In genomic region chr16:46918905-46919792, GRCh38 we compare ENCODE assay signal across 8 cellular contexts. TPM values are rescaled to one million over a fixed set of nuclear protein-coding genes. Genes with fewer than 3 reads are reported as not detected.
DNase-seq lines count a peak whose midpoint lies in the region; ATAC-seq and TF ChIP-seq lines count a peak whose summit lies in the region.

No MANE protein-coding gene starts in this region.

- peaks cover 0 to 4% of the 10 kb centered on the region in 2 donors for H3K9me3 Mint-ChIP-seq in stimulated activated naive B cell treated with anti-CD40 and anti-IgM and Interleukin-4, amounts not matched to agents 10 μg/mL and 1 μg/mL and 100 μg/mL, for 72 hours
- no peaks in the 10 kb centered on the region for H3K9me3 Mint-ChIP-seq in CD4-positive, alpha-beta T cell

- peaks cover 47 to 63% of the 10 kb centered on the region in 2 donors for H3K4me1 Mint-ChIP-seq in stimulated activated naive B cell treated with anti-CD40 and anti-IgM and Interleukin-4, amounts not matched to agents 10 μg/mL and 1 μg/mL and 100 μg/mL, for 72 hours
- no peaks in the 10 kb centered on the region for H3K4me1 Mint-ChIP-seq in CD4-positive, alpha-beta T cell (ENCODE audit: low read depth)

- DNase-seq in stimulated activated CD4-positive, alpha-beta T cell treated with anti-CD3 and anti-CD28 coated beads, Interleukin-4, amount 100 ng/mL, for 24 hours = peak; percentile 7
- DNase-seq in stimulated activated CD4-positive, alpha-beta T cell treated with anti-CD3 and anti-CD28 coated beads, Interleukin-2, amount 100 ng/mL, for 24 hours = no peak
- peak; percentile 66 to 75 for DNase-seq in SHP77 (lab: John Stamatoyannopoulos, UW)
- peak; percentile 51 for DNase-seq in stimulated activated naive B cell treated with anti-CD40 and anti-IgM and Interleukin-4, amounts not matched to agents 10 μg/mL and 1 μg/mL and 100 μg/mL, for 72 hours
- DNase-seq in epidermal melanocyte (ENCODE audit: insufficient read length, low spot score) = no peak
- DNase-seq in ureter (ENCODE audit: low spot score) = no peak
- DNase-seq in CD4-positive, alpha-beta T cell = no peak

- peak overlapping the region; percentile 76 for H3K27ac Mint-ChIP-seq in stimulated activated naive B cell treated with anti-CD40 and anti-IgM and Interleukin-4, amounts not matched to agents 10 μg/mL and 1 μg/mL and 100 μg/mL, for 72 hours
- H3K27ac Mint-ChIP-seq in CD4-positive, alpha-beta T cell = no peak overlapping the region

- no peak overlapping the region for H3K27ac ChIP-seq in CD4-positive, alpha-beta T cell (ENCODE audit: low read depth, low read length)

- no peaks in the 10 kb centered on the region for H3K27me3 ChIP-seq in CD4-positive, alpha-beta T cell (ENCODE audit: control insufficient read depth, insufficient read depth, low read length)

- no peaks in the 10 kb centered on the region for H3K9me3 ChIP-seq in CD4-positive, alpha-beta T cell (ENCODE audit: control insufficient read depth, low read length)

- POLR2A ChIA-PET in CD4-positive, alpha-beta T cell (lab: Charles Lee) = no interaction called here

- peak overlapping the region; percentile 75 to 77 for H3K4me3 Mint-ChIP-seq in stimulated activated naive B cell treated with anti-CD40 and anti-IgM and Interleukin-4, amounts not matched to agents 10 μg/mL and 1 μg/mL and 100 μg/mL, for 72 hours
- H3K4me3 Mint-ChIP-seq in CD4-positive, alpha-beta T cell = no peak overlapping the region

- intact Hi-C loops in CD4-positive, alpha-beta T cell (cut with DNase I, micrococcal nuclease) = no loop called here

- peaks cover 8 to 29% of the 10 kb centered on the region in 2 donors for H3K36me3 Mint-ChIP-seq in stimulated activated naive B cell treated with anti-CD40 and anti-IgM and Interleukin-4, amounts not matched to agents 10 μg/mL and 1 μg/mL and 100 μg/mL, for 72 hours
- no peaks in the 10 kb centered on the region for H3K36me3 Mint-ChIP-seq in CD4-positive, alpha-beta T cell (ENCODE audit: low read depth)

- no peak for TF ChIP-seq CTCF in CD4-positive, alpha-beta T cell (IDR thresholded peaks at IDR 0.05)

- H3K27me3 Mint-ChIP-seq in stimulated activated naive B cell treated with anti-CD40 and anti-IgM and Interleukin-4, amounts not matched to agents 10 μg/mL and 1 μg/mL and 100 μg/mL, for 72 hours = no peaks in the 10 kb centered on the region
- H3K27me3 Mint-ChIP-seq in CD4-positive, alpha-beta T cell = no peaks in the 10 kb centered on the region

- CTCF ChIA-PET in CD4-positive, alpha-beta T cell (lab: Charles Lee) = no interaction called here

- ATAC-seq in HG02970 (IDR thresholded peaks at IDR 0.05; ENCODE audit: low FRiP score, unreplicated experiment) = peak; percentile 74
- peak; percentile 83 to 85 for ATAC-seq in stimulated activated naive B cell treated with anti-CD40 and anti-IgM and Interleukin-4, amounts not matched to agents 10 μg/mL and 1 μg/mL and 100 μg/mL, for 72 hours (replicated peaks)
- no peak for ATAC-seq in CD4-positive, alpha-beta T cell (ENCODE audit: poor library complexity)

RNA-seq across cellular contexts. Expression of gene GPT2, which starts 35.0 kb away (rescaled TPM):
- 34.2 TPM for total RNA-seq in ureter
- total RNA-seq in CD4-positive, alpha-beta T cell = under 1 TPM in 1 of 2 experiments, not detected in 1; 0.47 TPM

RNA-seq across cellular contexts. Expression of gene DNAJA2, which starts 54.3 kb away (rescaled TPM):
- 51.5 TPM for total RNA-seq in ureter
- 10 to 100 TPM; 80.8 to 81.4 TPM for total RNA-seq in CD4-positive, alpha-beta T cell

Comparison
In these comparisons a context has a peak if more than half of its experiments do, and no peak if none do; other contexts are left out.
1. DNase-seq: peak in stimulated activated CD4-positive, alpha-beta T cell treated with anti-CD3 and anti-CD28 coated beads, Interleukin-4, amount 100 ng/mL, for 24 hours (single experiment), SHP77 (2 of 2) and stimulated activated naive B cell treated with anti-CD40 and anti-IgM and Interleukin-4, amounts not matched to agents 10 μg/mL and 1 μg/mL and 100 μg/mL, for 72 hours (single experiment); none in stimulated activated CD4-positive, alpha-beta T cell treated with anti-CD3 and anti-CD28 coated beads, Interleukin-2, amount 100 ng/mL, for 24 hours (0 of 2), epidermal melanocyte (single experiment), ureter (single experiment) and CD4-positive, alpha-beta T cell (0 of 10).
2. RNA of gene GPT2, which starts 35.0 kb away (total RNA-seq): 34.2 TPM in ureter (single experiment); 0.47 TPM in CD4-positive, alpha-beta T cell; every median in the first group is over 10 times any median in the second.